25 cellular contexts compared by ENCODE assay signal in genomic region chr7:97342512-97342911, GRCh38.
A peak's percentile ranks its signal among the peaks of the same experiment; 100 is the strongest.
DNase-seq lines count a peak whose midpoint lies in the region; ATAC-seq and TF ChIP-seq lines count a peak whose summit lies in the region.
"Had no signal": no experiment of that assay in that cellular context is flagged by ENCODE, and none has a peak within 500 bp of the region (broad histone marks: within the 10 kb centered on the region; RNA-seq: fewer than 3 reads in every experiment).

No MANE protein-coding gene starts in this region.

- WGBS in suprapubic skin, result 40% methylated on average over 3 of the region's 3 CpGs
- WGBS in esophagus muscularis mucosa, result 54% methylated on average over 3 of the region's 3 CpGs

- peak; percentile 26 to 31 for DNase-seq in SHP77 (lab: John Stamatoyannopoulos, UW)
- DNase-seq in SHP77 treated with DMSO at 0.1 percent for 48 hours (lab: John Stamatoyannopoulos, UW), result no peak
- DNase-seq in NCI-H2029 (lab: John Stamatoyannopoulos, UW), result peak; percentile 61
- DNase-seq in RPMI8226, result peak; percentile 32
- no peak for DNase-seq in activated CD4-positive, alpha-beta T cell treated with anti-CD3 and anti-CD28 coated beads, Interleukin-2, amount 50 U/mL, for 4 hours
- no peak for DNase-seq in suprapubic skin (ENCODE audit: low spot score in 2 of 2)
- no peak for DNase-seq in esophagus muscularis mucosa (ENCODE audit: extremely low spot score)
- DNase-seq: activated CD4-positive, alpha-beta T cell treated with anti-CD3 and anti-CD28 coated beads for 4 hours; activated naive CD4-positive, alpha-beta T cell treated with anti-CD3 and anti-CD28 coated beads, Interleukin-2, amount 50 U/mL, for 16 hours; activated T-cell treated with anti-CD3 and anti-CD28 coated beads, Interleukin-2, amount 50 U/mL, for 48 hours; amygdala; effector memory CD4-positive, alpha-beta T cell; EL; erythroblast; gastrocnemius medialis; hypothalamus; left ventricle myocardium superior; NCI-H1694 treated with DMSO at 0.1 percent for 48 hours; NCI-H446 treated with DMSO at 0.1 percent for 48 hours; Peyer's patch; retina had no signal

- no peaks in the 10 kb centered on the region for H3K36me3 ChIP-seq in suprapubic skin
- H3K36me3 ChIP-seq in esophagus muscularis mucosa, result no peaks in the 10 kb centered on the region
- H3K36me3 ChIP-seq: breast epithelium, gastrocnemius medialis, Peyer's patch, SJSA1 had no signal

- TF ChIP-seq EP300 in suprapubic skin (IDR thresholded peaks at IDR 0.05), result no peak
- TF ChIP-seq EP300 in esophagus muscularis mucosa (IDR thresholded peaks at IDR 0.05), result no peak

- H3K4me1 ChIP-seq in suprapubic skin (no peaks in the 10 kb centered on the region), esophagus muscularis mucosa (no peaks in the 10 kb centered on the region)
- H3K4me1 ChIP-seq: breast epithelium, gastrocnemius medialis, Peyer's patch, SJSA1 had no signal

- no peak overlapping the region for H3K27ac ChIP-seq in suprapubic skin
- H3K27ac ChIP-seq in esophagus muscularis mucosa (replicated peaks in 1 of 4), result no peak overlapping the region
- H3K27ac ChIP-seq: breast epithelium, gastrocnemius medialis, Peyer's patch, SJSA1 had no signal

- no peak for ATAC-seq in HG03095 (IDR thresholded peaks at IDR 0.05; ENCODE audit: unreplicated experiment)
- ATAC-seq: gastrocnemius medialis; left ventricle myocardium superior; natural killer cell treated with Interleukin-12 subunit alpha and Interleukin-12 subunit beta and Interleukin-15 and Interleukin-18, amount 100 ng/mL, for 72 hours had no signal

- no peaks in the 10 kb centered on the region for H3K27me3 ChIP-seq in suprapubic skin
- H3K27me3 ChIP-seq in esophagus muscularis mucosa, result no peaks in the 10 kb centered on the region
- H3K27me3 ChIP-seq: breast epithelium, gastrocnemius medialis, Peyer's patch, SJSA1 had no signal

- TF ChIP-seq CTCF in suprapubic skin (IDR thresholded peaks at IDR 0.05) (no peak), esophagus muscularis mucosa (IDR thresholded peaks at IDR 0.05) (no peak)

- TF ChIP-seq POLR2A in suprapubic skin (IDR thresholded peaks at IDR 0.05) (no peak), esophagus muscularis mucosa (IDR thresholded peaks at IDR 0.05; ENCODE audit: low read depth) (no peak)

- H3K4me3 ChIP-seq in suprapubic skin, result no peak overlapping the region
- H3K4me3 ChIP-seq in esophagus muscularis mucosa, result no peak overlapping the region
- H3K4me3 ChIP-seq: breast epithelium, gastrocnemius medialis, Peyer's patch, SJSA1 had no signal

- intact Hi-C loops in esophagus muscularis mucosa (cut with DNase I), result no loop called here

- H3K9me3 ChIP-seq in suprapubic skin (no peaks in the 10 kb centered on the region), esophagus muscularis mucosa (no peaks in the 10 kb centered on the region)
- H3K9me3 ChIP-seq: breast epithelium, gastrocnemius medialis, Peyer's patch had no signal

Comparison
In these comparisons a context has a peak if more than half of its experiments do, and no peak if none do; other contexts are left out.
1. DNase-seq: peak in SHP77 (2 of 2), NCI-H2029 (single experiment) and RPMI8226 (single experiment); none in SHP77 treated with DMSO at 0.1 percent for 48 hours (single experiment), activated CD4-positive, alpha-beta T cell treated with anti-CD3 and anti-CD28 coated beads, Interleukin-2, amount 50 U/mL, for 4 hours (0 of 2), suprapubic skin (0 of 2) and esophagus muscularis mucosa (single experiment).